22 cellular contexts compared by ENCODE assay signal in the genomic region with DNA sequence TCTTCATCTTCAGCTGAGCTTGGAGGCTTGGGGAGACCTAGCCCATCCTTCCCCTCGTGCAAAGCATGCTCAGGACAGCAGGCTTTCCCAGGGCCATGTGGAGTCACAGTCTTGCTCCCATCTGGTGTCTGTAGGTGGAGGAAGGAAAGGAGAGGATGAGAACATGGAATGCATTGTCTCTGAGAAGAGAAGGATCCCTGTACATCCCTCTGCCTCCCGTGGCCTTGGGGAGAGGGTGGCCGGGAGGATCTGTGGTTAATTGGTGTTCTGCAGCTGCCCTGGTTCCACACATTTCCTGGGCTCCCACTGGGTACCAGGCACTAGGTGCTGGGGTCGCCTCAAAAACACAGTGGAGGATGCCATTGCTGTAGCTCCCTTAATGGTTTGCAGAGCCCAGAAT.
"Had no signal": no experiment of that assay in that cellular context is flagged by ENCODE, and none has a peak within 500 bp of the region (broad histone marks: within the 10 kb centered on the region; RNA-seq: fewer than 3 reads in every experiment).

No MANE protein-coding gene starts in this region.

- DNase-seq: KBM-7, MV-4-11, NCI-H1048, NCI-H1105, NCI-H1417, NCI-H146, NCI-H1694 treated with DMSO at 0.1 percent for 48 hours, NCI-H1930, NCI-H2081, NCI-H2107, NCI-H2227 treated with DMSO at 0.1 percent for 48 hours, NCI-H524, NCI-H526 treated with DMSO at 0.1 percent for 48 hours, NCI-H774, PC-3, SHP77 treated with DMSO at 0.1 percent for 48 hours, SJCRH30 had no signal

- ATAC-seq: Panc1, PC-3, Right ventricle myocardium inferior, SK-N-SH treated with all-trans-retinoic acid at 6 μM for 48 hours had no signal

- H3K4me3 ChIP-seq: SJCRH30 had no signal

- H3K27ac ChIP-seq: HL-60, RWPE1, SJCRH30 had no signal

- H3K36me3 ChIP-seq: SJCRH30 had no signal

- H3K9me3 ChIP-seq: SJCRH30 had no signal

- H3K4me1 ChIP-seq: SJCRH30 had no signal
